8 cellular contexts compared by ENCODE assay signal in genomic region chr2:36965751-36966369, GRCh38. TPM values are rescaled to one million over a fixed set of nuclear protein-coding genes. Genes with fewer than 3 reads are reported as not detected.
DNase-seq lines count a peak whose midpoint lies in the region; ATAC-seq, FAIRE-seq and TF ChIP-seq lines count a peak whose summit lies in the region.

No MANE protein-coding gene starts in this region.

- peak overlapping the region; percentile 96 for H3K4me3 Mint-ChIP-seq in astrocyte (ENCODE audit: unreplicated experiment)

- H3K4me1 Mint-ChIP-seq in astrocyte (ENCODE audit: low read depth, unreplicated experiment): peaks cover 17% of the 10 kb centered on the region

- CTCF ChIA-PET in RWPE1 (lab: Yijun Ruan, JAX): interaction anchor here (0.5 kb wide), 1 partner anchor 119 kb away, joined by 3 read pairs; no protein-coding TSS in a partner anchor

- H3K4me1 ChIP-seq in BLaER1 (peaks cover 38% of the 10 kb centered on the region), astrocyte (ENCODE audit: insufficient read depth, low read length) (peaks cover 5% of the 10 kb centered on the region), iPS DF 6.9 (ENCODE audit: control insufficient read depth, insufficient read depth, low read length) (no peaks in the 10 kb centered on the region), spleen (peaks cover 19 to 57% (median 39%) of the 10 kb centered on the region in 6 donors)

- H4K20me1 ChIP-seq in BLaER1 (peaks cover 46% of the 10 kb centered on the region), astrocyte (ENCODE audit: insufficient read depth, low read length) (peaks cover 36% of the 10 kb centered on the region)

- FAIRE-seq in GM19239 (lab: Jason Lieb, UNC) (peak; percentile 71), astrocyte (lab: Jason Lieb, UNC) (no peak)

- intact Hi-C loops in spleen (cut with DNase I; ENCODE audit: low total_unique reads): no loop called here

- H3K27me3 ChIP-seq in BLaER1 (no peaks in the 10 kb centered on the region), astrocyte (ENCODE audit: insufficient read depth, low read length) (no peaks in the 10 kb centered on the region), iPS DF 6.9 (ENCODE audit: control insufficient read depth, insufficient read depth, low read length) (no peaks in the 10 kb centered on the region), spleen (replicated peaks in 1 of 7) (no peaks in the 10 kb centered on the region)

- peaks cover 3% of the 10 kb centered on the region; the same call in 1 of the 2 replicates for H3K36me3 ChIP-seq in BLaER1
- H3K36me3 ChIP-seq in astrocyte (ENCODE audit: insufficient read depth, low read length): no peaks in the 10 kb centered on the region
- no peaks in the 10 kb centered on the region for H3K36me3 ChIP-seq in iPS DF 6.9 (ENCODE audit: control insufficient read depth, insufficient read depth, low read length)
- no peaks in the 10 kb centered on the region for H3K36me3 ChIP-seq in spleen

- peak; percentile 25 for ATAC-seq in HG03442 (IDR thresholded peaks at IDR 0.05; ENCODE audit: unreplicated experiment)

- no CpG with 5 or more reads among the region's 42 CpGs for WGBS in iPS DF 6.9 (ENCODE audit: insufficient coverage, insufficient read length)
- WGBS in spleen, 5 donors: 0 to 1% (median 1%) methylated on average over 28 to 38 of the region's 42 CpGs

- H3K79me2 ChIP-seq in astrocyte (ENCODE audit: insufficient read depth, low read length): peaks cover 52% of the 10 kb centered on the region

- peak overlapping the region; percentile 76 for H2AFZ ChIP-seq in astrocyte (ENCODE audit: low read depth, low read length)

- peak overlapping the region; percentile 86 for H3K9ac ChIP-seq in BLaER1
- peak overlapping the region; percentile 89 for H3K9ac ChIP-seq in astrocyte (ENCODE audit: low read length)

- no peaks in the 10 kb centered on the region for H3K9me3 ChIP-seq in BLaER1
- no peaks in the 10 kb centered on the region for H3K9me3 ChIP-seq in astrocyte (ENCODE audit: insufficient read depth, low read depth, low read length)
- H3K9me3 ChIP-seq in iPS DF 6.9 (ENCODE audit: control insufficient read depth, insufficient read depth, low read length): no peaks in the 10 kb centered on the region
- H3K9me3 ChIP-seq in spleen: no peaks in the 10 kb centered on the region

- peak overlapping the region; percentile 83 for H3K4me2 ChIP-seq in BLaER1
- peak overlapping the region; percentile 99 for H3K4me2 ChIP-seq in astrocyte (ENCODE audit: low read length)

- no peaks in the 10 kb centered on the region for H3K9me3 Mint-ChIP-seq in astrocyte (ENCODE audit: unreplicated experiment)

- H3K36me3 Mint-ChIP-seq in astrocyte (ENCODE audit: low read depth, unreplicated experiment): no peaks in the 10 kb centered on the region

- no peaks in the 10 kb centered on the region for H3K27me3 Mint-ChIP-seq in astrocyte (ENCODE audit: low read depth, unreplicated experiment)

- peak overlapping the region; percentile 82 for H3K27ac Mint-ChIP-seq in astrocyte (ENCODE audit: unreplicated experiment)

- no peak for TF ChIP-seq POLR2A in spleen (IDR thresholded peaks at IDR 0.05)

- TF ChIP-seq CTCF in RWPE1 (conservative IDR thresholded peaks at IDR 0.05; ENCODE audit: low read depth) (no peak), astrocyte (IDR thresholded peaks at IDR 0.05; ENCODE audit: insufficient read depth, low read depth, low read length) (no peak), spleen (IDR thresholded peaks at IDR 0.05 in 8 of 11, conservative IDR thresholded peaks at IDR 0.05 in 3 of 11) (no peak)

- H3K4me3 ChIP-seq in BLaER1 (peak overlapping the region; percentile 96), astrocyte (ENCODE audit: insufficient read depth, low read depth, low read length) (peak overlapping the region; percentile 82), iPS DF 6.9 (ENCODE audit: low read length) (peak overlapping the region; percentile 64; the same call in 1 of the 2 replicates), spleen (peak overlapping the region; percentile 81 to 100 (median 94))

- H3K27ac ChIP-seq in BLaER1 (peak overlapping the region; percentile 87), RWPE1 (peak overlapping the region; percentile 88), astrocyte (ENCODE audit: low read depth, low read length) (peak overlapping the region; percentile 71), iPS DF 6.9 (ENCODE audit: low read length) (no peak overlapping the region), spleen (peak overlapping the region; percentile 88 to 97 (median 94))

- POLR2A ChIA-PET in RWPE1 (lab: Yijun Ruan, JAX; ENCODE audit: low non-redundant PET): interaction anchor here (0.6 kb wide), 1 partner anchor 263 kb away, joined by 3 read pairs; no protein-coding TSS in a partner anchor

- DNase-seq in GM19239 (ENCODE audit: insufficient read length, low spot score) (no peak), RWPE1 (ENCODE audit: low spot score) (peak; percentile 50), astrocyte (ENCODE audit: low read depth) (no peak), iPS DF 6.9 (ENCODE audit: low read depth, low spot score) (no peak), spleen (no peak), SHP77 treated with DMSO at 0.1 percent for 48 hours (lab: John Stamatoyannopoulos, UW) (no peak)

RNA-seq across cellular contexts. Expression of gene STRN, which starts 0.5 kb away (rescaled TPM):
- 24.2 and 25.6 TPM in 2 replicates for total RNA-seq in astrocyte
- 10 to 100 TPM; 24.9 to 33.3 (median 29.5) TPM for total RNA-seq in spleen
- 1 to 10 TPM; 2.2 to 4.3 (median 2.9) TPM for polyA plus RNA-seq in spleen
